In genomic region chr11:69674886-69675714, GRCh38 we compare ENCODE assay signal across 1 cellular context.
TF ChIP-seq lines count a peak whose summit lies in the region.

A gene with protein sequence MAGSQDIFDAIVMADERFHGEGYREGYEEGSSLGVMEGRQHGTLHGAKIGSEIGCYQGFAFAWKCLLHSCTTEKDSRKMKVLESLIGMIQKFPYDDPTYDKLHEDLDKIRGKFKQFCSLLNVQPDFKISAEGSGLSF (minus strand): TSS chr11:69675353. CDS start chr11:69675239, 114 bp downstream.

TF ChIP-seq in WTC11, 78 proteins besides CTCF, POLR2A, EP300 and RAD21 (continued from another document):
- TF ChIP-seq E2F5 (CRISPR knock-in tag; IDR thresholded peaks at IDR 0.05): peak; percentile 25; the same call in 1 of the 2 replicates
- TF ChIP-seq NR2C2 (CRISPR knock-in tag; IDR thresholded peaks at IDR 0.05): no peak
- no peak for TF ChIP-seq CREM (CRISPR knock-in tag; IDR thresholded peaks at IDR 0.05)
- no peak for TF ChIP-seq ATF2 (CRISPR knock-in tag; IDR thresholded peaks at IDR 0.05; ENCODE audit: borderline replicate concordance, low read depth)
- no peak for TF ChIP-seq RELA (CRISPR knock-in tag; IDR thresholded peaks at IDR 0.05; ENCODE audit: borderline replicate concordance)
- TF ChIP-seq ZNF281 (CRISPR knock-in tag; IDR thresholded peaks at IDR 0.05): no peak
- TF ChIP-seq, protein P1, sequence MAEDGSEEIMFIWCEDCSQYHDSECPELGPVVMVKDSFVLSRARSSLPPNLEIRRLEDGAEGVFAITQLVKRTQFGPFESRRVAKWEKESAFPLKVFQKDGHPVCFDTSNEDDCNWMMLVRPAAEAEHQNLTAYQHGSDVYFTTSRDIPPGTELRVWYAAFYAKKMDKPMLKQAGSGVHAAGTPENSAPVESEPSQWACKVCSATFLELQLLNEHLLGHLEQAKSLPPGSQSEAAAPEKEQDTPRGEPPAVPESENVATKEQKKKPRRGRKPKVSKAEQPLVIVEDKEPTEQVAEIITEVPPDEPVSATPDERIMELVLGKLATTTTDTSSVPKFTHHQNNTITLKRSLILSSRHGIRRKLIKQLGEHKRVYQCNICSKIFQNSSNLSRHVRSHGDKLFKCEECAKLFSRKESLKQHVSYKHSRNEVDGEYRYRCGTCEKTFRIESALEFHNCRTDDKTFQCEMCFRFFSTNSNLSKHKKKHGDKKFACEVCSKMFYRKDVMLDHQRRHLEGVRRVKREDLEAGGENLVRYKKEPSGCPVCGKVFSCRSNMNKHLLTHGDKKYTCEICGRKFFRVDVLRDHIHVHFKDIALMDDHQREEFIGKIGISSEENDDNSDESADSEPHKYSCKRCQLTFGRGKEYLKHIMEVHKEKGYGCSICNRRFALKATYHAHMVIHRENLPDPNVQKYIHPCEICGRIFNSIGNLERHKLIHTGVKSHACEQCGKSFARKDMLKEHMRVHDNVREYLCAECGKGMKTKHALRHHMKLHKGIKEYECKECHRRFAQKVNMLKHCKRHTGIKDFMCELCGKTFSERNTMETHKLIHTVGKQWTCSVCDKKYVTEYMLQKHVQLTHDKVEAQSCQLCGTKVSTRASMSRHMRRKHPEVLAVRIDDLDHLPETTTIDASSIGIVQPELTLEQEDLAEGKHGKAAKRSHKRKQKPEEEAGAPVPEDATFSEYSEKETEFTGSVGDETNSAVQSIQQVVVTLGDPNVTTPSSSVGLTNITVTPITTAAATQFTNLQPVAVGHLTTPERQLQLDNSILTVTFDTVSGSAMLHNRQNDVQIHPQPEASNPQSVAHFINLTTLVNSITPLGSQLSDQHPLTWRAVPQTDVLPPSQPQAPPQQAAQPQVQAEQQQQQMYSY (CRISPR knock-in tag; IDR thresholded peaks at IDR 0.05): no peak
- no peak for TF ChIP-seq ZSCAN18 (CRISPR knock-in tag; IDR thresholded peaks at IDR 0.05)
- TF ChIP-seq, protein P2, sequence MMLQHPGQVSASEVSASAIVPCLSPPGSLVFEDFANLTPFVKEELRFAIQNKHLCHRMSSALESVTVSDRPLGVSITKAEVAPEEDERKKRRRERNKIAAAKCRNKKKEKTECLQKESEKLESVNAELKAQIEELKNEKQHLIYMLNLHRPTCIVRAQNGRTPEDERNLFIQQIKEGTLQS (CRISPR knock-in tag; conservative IDR thresholded peaks at IDR 0.05): peak; percentile 65; the same call in 1 of the 2 replicates
- TF ChIP-seq ZNF232 (CRISPR knock-in tag; IDR thresholded peaks at IDR 0.05): no peak; the same call in 1 of the 2 replicates
- TF ChIP-seq PRRX2 (CRISPR knock-in tag; IDR thresholded peaks at IDR 0.05): no peak
- TF ChIP-seq ZNF512 (CRISPR knock-in tag; IDR thresholded peaks at IDR 0.05; ENCODE audit: borderline replicate concordance): no peak
- no peak for TF ChIP-seq NR1H2 (CRISPR knock-in tag; IDR thresholded peaks at IDR 0.05)
- TF ChIP-seq, protein P3, sequence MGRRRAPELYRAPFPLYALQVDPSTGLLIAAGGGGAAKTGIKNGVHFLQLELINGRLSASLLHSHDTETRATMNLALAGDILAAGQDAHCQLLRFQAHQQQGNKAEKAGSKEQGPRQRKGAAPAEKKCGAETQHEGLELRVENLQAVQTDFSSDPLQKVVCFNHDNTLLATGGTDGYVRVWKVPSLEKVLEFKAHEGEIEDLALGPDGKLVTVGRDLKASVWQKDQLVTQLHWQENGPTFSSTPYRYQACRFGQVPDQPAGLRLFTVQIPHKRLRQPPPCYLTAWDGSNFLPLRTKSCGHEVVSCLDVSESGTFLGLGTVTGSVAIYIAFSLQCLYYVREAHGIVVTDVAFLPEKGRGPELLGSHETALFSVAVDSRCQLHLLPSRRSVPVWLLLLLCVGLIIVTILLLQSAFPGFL (CRISPR knock-in tag; IDR thresholded peaks at IDR 0.05; ENCODE audit: borderline replicate concordance): no peak
- TF ChIP-seq, protein P4, sequence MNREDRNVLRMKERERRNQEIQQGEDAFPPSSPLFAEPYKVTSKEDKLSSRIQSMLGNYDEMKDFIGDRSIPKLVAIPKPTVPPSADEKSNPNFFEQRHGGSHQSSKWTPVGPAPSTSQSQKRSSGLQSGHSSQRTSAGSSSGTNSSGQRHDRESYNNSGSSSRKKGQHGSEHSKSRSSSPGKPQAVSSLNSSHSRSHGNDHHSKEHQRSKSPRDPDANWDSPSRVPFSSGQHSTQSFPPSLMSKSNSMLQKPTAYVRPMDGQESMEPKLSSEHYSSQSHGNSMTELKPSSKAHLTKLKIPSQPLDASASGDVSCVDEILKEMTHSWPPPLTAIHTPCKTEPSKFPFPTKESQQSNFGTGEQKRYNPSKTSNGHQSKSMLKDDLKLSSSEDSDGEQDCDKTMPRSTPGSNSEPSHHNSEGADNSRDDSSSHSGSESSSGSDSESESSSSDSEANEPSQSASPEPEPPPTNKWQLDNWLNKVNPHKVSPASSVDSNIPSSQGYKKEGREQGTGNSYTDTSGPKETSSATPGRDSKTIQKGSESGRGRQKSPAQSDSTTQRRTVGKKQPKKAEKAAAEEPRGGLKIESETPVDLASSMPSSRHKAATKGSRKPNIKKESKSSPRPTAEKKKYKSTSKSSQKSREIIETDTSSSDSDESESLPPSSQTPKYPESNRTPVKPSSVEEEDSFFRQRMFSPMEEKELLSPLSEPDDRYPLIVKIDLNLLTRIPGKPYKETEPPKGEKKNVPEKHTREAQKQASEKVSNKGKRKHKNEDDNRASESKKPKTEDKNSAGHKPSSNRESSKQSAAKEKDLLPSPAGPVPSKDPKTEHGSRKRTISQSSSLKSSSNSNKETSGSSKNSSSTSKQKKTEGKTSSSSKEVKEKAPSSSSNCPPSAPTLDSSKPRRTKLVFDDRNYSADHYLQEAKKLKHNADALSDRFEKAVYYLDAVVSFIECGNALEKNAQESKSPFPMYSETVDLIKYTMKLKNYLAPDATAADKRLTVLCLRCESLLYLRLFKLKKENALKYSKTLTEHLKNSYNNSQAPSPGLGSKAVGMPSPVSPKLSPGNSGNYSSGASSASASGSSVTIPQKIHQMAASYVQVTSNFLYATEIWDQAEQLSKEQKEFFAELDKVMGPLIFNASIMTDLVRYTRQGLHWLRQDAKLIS (CRISPR knock-in tag; IDR thresholded peaks at IDR 0.05; ENCODE audit: borderline replicate concordance): no peak
- no peak for TF ChIP-seq CREB1 (CRISPR knock-in tag; IDR thresholded peaks at IDR 0.05)
- TF ChIP-seq ZNF317 (CRISPR knock-in tag; IDR thresholded peaks at IDR 0.05; ENCODE audit: borderline replicate concordance, low read depth): no peak
- TF ChIP-seq, protein P5, sequence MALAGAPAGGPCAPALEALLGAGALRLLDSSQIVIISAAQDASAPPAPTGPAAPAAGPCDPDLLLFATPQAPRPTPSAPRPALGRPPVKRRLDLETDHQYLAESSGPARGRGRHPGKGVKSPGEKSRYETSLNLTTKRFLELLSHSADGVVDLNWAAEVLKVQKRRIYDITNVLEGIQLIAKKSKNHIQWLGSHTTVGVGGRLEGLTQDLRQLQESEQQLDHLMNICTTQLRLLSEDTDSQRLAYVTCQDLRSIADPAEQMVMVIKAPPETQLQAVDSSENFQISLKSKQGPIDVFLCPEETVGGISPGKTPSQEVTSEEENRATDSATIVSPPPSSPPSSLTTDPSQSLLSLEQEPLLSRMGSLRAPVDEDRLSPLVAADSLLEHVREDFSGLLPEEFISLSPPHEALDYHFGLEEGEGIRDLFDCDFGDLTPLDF (CRISPR knock-in tag; IDR thresholded peaks at IDR 0.05): no peak
- TF ChIP-seq, protein P6, sequence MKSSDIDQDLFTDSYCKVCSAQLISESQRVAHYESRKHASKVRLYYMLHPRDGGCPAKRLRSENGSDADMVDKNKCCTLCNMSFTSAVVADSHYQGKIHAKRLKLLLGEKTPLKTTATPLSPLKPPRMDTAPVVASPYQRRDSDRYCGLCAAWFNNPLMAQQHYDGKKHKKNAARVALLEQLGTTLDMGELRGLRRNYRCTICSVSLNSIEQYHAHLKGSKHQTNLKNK (CRISPR knock-in tag; IDR thresholded peaks at IDR 0.05): no peak
- TF ChIP-seq SOX15 (CRISPR knock-in tag; IDR thresholded peaks at IDR 0.05): no peak
- no peak for TF ChIP-seq NFYB (CRISPR knock-in tag; conservative IDR thresholded peaks at IDR 0.05; ENCODE audit: low read depth)
- TF ChIP-seq MAX (CRISPR knock-in tag; IDR thresholded peaks at IDR 0.05): peak; percentile 87
- no peak; the same call in 1 of the 2 replicates for TF ChIP-seq NFE2L1 (CRISPR knock-in tag; IDR thresholded peaks at IDR 0.05)
- TF ChIP-seq GRHL2 (CRISPR knock-in tag; IDR thresholded peaks at IDR 0.05; ENCODE audit: insufficient replicate concordance, severe bottlenecking): no peak
- no peak for TF ChIP-seq NFATC4 (CRISPR knock-in tag; IDR thresholded peaks at IDR 0.05)
- 0 out of 2 replicates have a peak, but pooled peaks have one; percentile 40 for TF ChIP-seq SMAD3 (CRISPR knock-in tag; IDR thresholded peaks at IDR 0.05; ENCODE audit: borderline replicate concordance)
- TF ChIP-seq ETV6 (CRISPR knock-in tag; IDR thresholded peaks at IDR 0.05): peak; percentile 81
- TF ChIP-seq ZNF138 (CRISPR knock-in tag; conservative IDR thresholded peaks at IDR 0.05): no peak
- TF ChIP-seq OVOL2 (CRISPR knock-in tag; IDR thresholded peaks at IDR 0.05; ENCODE audit: borderline replicate concordance): no peak
- TF ChIP-seq TEAD4 (CRISPR knock-in tag; IDR thresholded peaks at IDR 0.05): no peak
